ENCODE assay signal across 9 cellular contexts in genomic region chr1:202210370-202210769, GRCh38. TPM values are rescaled to one million over a fixed set of nuclear protein-coding genes. Genes with fewer than 3 reads are reported as not detected.
DNase-seq lines count a peak whose midpoint lies in the region; ATAC-seq and TF ChIP-seq lines count a peak whose summit lies in the region.
"Had no signal": no experiment of that assay in that cellular context is flagged by ENCODE, and none has a peak within 500 bp of the region (broad histone marks: within the 10 kb centered on the region; RNA-seq: fewer than 3 reads in every experiment).

No MANE protein-coding gene starts in this region.

- ATAC-seq in HG03571 (IDR thresholded peaks at IDR 0.05; ENCODE audit: unreplicated experiment) (no peak), GM21529 (IDR thresholded peaks at IDR 0.05; ENCODE audit: unreplicated experiment) (no peak)

- intact Hi-C loops in ascending aorta (cut with DNase I): no loop called here

- H3K4me3 ChIP-seq in ascending aorta: no peak overlapping the region
- H3K4me3 ChIP-seq: smooth muscle cell had no signal

- DNase-seq in ELF-1 (ENCODE audit: low read depth, low spot score) (peak; percentile 48), NCI-H187 treated with DMSO at 0.1 percent for 48 hours (lab: John Stamatoyannopoulos, UW) (peak; percentile 96), ascending aorta (ENCODE audit: low spot score in 2 of 2) (no peak), myocyte (ENCODE audit: low read depth) (peak; percentile 80), SKM-1 (lab: John Stamatoyannopoulos, UW; ENCODE audit: unreplicated experiment) (no peak)
- no peak for DNase-seq in activated CD4-positive, alpha-beta T cell treated with anti-CD3 and anti-CD28 coated beads for 48 hours

- H3K27ac ChIP-seq in ascending aorta: peak overlapping the region; percentile 22 to 51

- no peaks in the 10 kb centered on the region for H3K9me3 ChIP-seq in ascending aorta

- H3K4me1 ChIP-seq in ascending aorta: peaks cover 11 to 42% of the 10 kb centered on the region in 2 donors

- no peaks in the 10 kb centered on the region for H3K27me3 ChIP-seq in ascending aorta

- TF ChIP-seq CTCF in ascending aorta (IDR thresholded peaks at IDR 0.05): peak in 2 of 3 experiments; percentile 12 to 28

- peaks cover 0 to 5% of the 10 kb centered on the region in 2 donors for H3K36me3 ChIP-seq in ascending aorta

RNA-seq across cellular contexts. Expression of gene LGR6, which starts 16.8 kb away (rescaled TPM):
- total RNA-seq in ascending aorta (26.0 TPM), myocyte (0.53 and 0.78 TPM in 2 replicates)
- polyA plus RNA-seq in myocyte (2012): 0.26 TPM

RNA-seq across cellular contexts. Expression of gene PTPN7, which starts 50.0 kb away (rescaled TPM):
- total RNA-seq in ascending aorta (not detected), myocyte (not detected in 2 replicates)
- polyA plus RNA-seq in myocyte (2012): 0.25 TPM
- total RNA-seq: smooth muscle cell had no signal
- polyA plus RNA-seq: smooth muscle cell had no signal

Comparison
In these comparisons a context has a peak if more than half of its experiments do, and no peak if none do; other contexts are left out.
1. DNase-seq: peak in ELF-1 (single experiment), NCI-H187 treated with DMSO at 0.1 percent for 48 hours (single experiment) and myocyte (single experiment); none in ascending aorta (0 of 2), SKM-1 (single experiment) and activated CD4-positive, alpha-beta T cell treated with anti-CD3 and anti-CD28 coated beads for 48 hours (single experiment).
2. RNA of gene LGR6, which starts 16.8 kb away (total RNA-seq): 26.0 TPM in ascending aorta (single experiment); 0.53 to 0.78 TPM in myocyte; every median in the first group is over 10 times any median in the second.